ENCODE assay signal across 1 cellular context in genomic region chr7:103344453-103345149, GRCh38.
TF ChIP-seq lines count a peak whose summit lies in the region.

DNAJC2 (minus strand) TSS chr7:103344767; CDS start chr7:103344622, 145 bp downstream.

TF ChIP-seq in HepG2, 621 proteins besides CTCF, POLR2A, EP300 and RAD21 (continued from another document and continues in another):
- peak; percentile 89 for TF ChIP-seq SALL1 (CRISPR knock-in tag; IDR thresholded peaks at IDR 0.05)
- TF ChIP-seq ZNF331 (CRISPR knock-in tag; IDR thresholded peaks at IDR 0.05) = peak; percentile 92
- peak; percentile 87 for TF ChIP-seq HDAC2 (CRISPR knock-in tag; IDR thresholded peaks at IDR 0.05)
- TF ChIP-seq HCFC1 (IDR thresholded peaks at IDR 0.05; ENCODE audit: low read depth, low read length) = peak; percentile 73
- TF ChIP-seq SIN3B (IDR thresholded peaks at IDR 0.05; ENCODE audit: low read length) = peak; percentile 91
- peak; percentile 64; the same call in 1 of the 2 replicates for TF ChIP-seq ZNF839 (CRISPR knock-in tag; IDR thresholded peaks at IDR 0.05; ENCODE audit: borderline replicate concordance)
- peak; percentile 95 for TF ChIP-seq ZNF264 (CRISPR knock-in tag; IDR thresholded peaks at IDR 0.05)
- TF ChIP-seq ATF7 (IDR thresholded peaks at IDR 0.05) = no peak
- TF ChIP-seq ATF7 (CRISPR knock-in tag; IDR thresholded peaks at IDR 0.05) = peak; percentile 48; the same call in 1 of the 2 replicates
- TF ChIP-seq ZHX1 (CRISPR knock-in tag; IDR thresholded peaks at IDR 0.05; ENCODE audit: low read depth) = peak; percentile 85; the same call in 1 of the 2 replicates
- TF ChIP-seq NFE2L1 (CRISPR knock-in tag; IDR thresholded peaks at IDR 0.05; ENCODE audit: borderline replicate concordance) = no peak
- peak; percentile 52 for TF ChIP-seq ZNF292 (CRISPR knock-in tag; IDR thresholded peaks at IDR 0.05; ENCODE audit: borderline replicate concordance, low read depth)
- TF ChIP-seq SCMH1 (CRISPR knock-in tag; IDR thresholded peaks at IDR 0.05; ENCODE audit: borderline replicate concordance) = no peak
- 0 out of 2 replicates have a peak, but pooled peaks have one; percentile 39 for TF ChIP-seq SP5 (CRISPR knock-in tag; IDR thresholded peaks at IDR 0.05; ENCODE audit: borderline replicate concordance, low read depth)
- TF ChIP-seq YY1 (IDR thresholded peaks at IDR 0.05; ENCODE audit: insufficient read depth, insufficient replicate concordance, low read depth, low read length) = peak; percentile 73
- TF ChIP-seq PPARG (CRISPR knock-in tag; conservative IDR thresholded peaks at IDR 0.05) = no peak; the same call in none of the 2 replicates
- no peak for TF ChIP-seq GPN1 (CRISPR knock-in tag; IDR thresholded peaks at IDR 0.05; ENCODE audit: borderline replicate concordance)
- TF ChIP-seq U2AF2 (IDR thresholded peaks at IDR 0.05; ENCODE audit: low read depth, low read length) = no peak
- peak; percentile 78 for TF ChIP-seq SAFB2 (CRISPR knock-in tag; IDR thresholded peaks at IDR 0.05; ENCODE audit: borderline replicate concordance, low read depth)
- TF ChIP-seq SAP130 (CRISPR knock-in tag; IDR thresholded peaks at IDR 0.05; ENCODE audit: low read depth) = peak; percentile 98
- no peak for TF ChIP-seq STAT6 (CRISPR knock-in tag; IDR thresholded peaks at IDR 0.05; ENCODE audit: borderline replicate concordance)
- no peak for TF ChIP-seq ESRRA (CRISPR knock-in tag; IDR thresholded peaks at IDR 0.05; ENCODE audit: low read depth)
- no peak; the same call in 1 of the 2 replicates for TF ChIP-seq ZNF124 (CRISPR knock-in tag; IDR thresholded peaks at IDR 0.05)
- TF ChIP-seq, protein P1, sequence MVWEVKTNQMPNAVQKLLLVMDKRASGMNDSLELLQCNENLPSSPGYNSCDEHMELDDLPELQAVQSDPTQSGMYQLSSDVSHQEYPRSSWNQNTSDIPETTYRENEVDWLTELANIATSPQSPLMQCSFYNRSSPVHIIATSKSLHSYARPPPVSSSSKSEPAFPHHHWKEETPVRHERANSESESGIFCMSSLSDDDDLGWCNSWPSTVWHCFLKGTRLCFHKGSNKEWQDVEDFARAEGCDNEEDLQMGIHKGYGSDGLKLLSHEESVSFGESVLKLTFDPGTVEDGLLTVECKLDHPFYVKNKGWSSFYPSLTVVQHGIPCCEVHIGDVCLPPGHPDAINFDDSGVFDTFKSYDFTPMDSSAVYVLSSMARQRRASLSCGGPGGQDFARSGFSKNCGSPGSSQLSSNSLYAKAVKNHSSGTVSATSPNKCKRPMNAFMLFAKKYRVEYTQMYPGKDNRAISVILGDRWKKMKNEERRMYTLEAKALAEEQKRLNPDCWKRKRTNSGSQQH (CRISPR knock-in tag; IDR thresholded peaks at IDR 0.05; ENCODE audit: low read depth) = peak; percentile 93
- TF ChIP-seq ZNF224 (CRISPR knock-in tag; IDR thresholded peaks at IDR 0.05) = peak; percentile 88; the same call in 1 of the 2 replicates
- peak; percentile 60; the same call in 1 of the 2 replicates for TF ChIP-seq ZNF232 (CRISPR knock-in tag; IDR thresholded peaks at IDR 0.05; ENCODE audit: borderline replicate concordance)
- TF ChIP-seq, protein P2, sequence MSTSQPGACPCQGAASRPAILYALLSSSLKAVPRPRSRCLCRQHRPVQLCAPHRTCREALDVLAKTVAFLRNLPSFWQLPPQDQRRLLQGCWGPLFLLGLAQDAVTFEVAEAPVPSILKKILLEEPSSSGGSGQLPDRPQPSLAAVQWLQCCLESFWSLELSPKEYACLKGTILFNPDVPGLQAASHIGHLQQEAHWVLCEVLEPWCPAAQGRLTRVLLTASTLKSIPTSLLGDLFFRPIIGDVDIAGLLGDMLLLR (CRISPR knock-in tag; IDR thresholded peaks at IDR 0.05) = no peak; the same call in 1 of the 2 replicates
- TF ChIP-seq ZBTB42 (CRISPR knock-in tag; IDR thresholded peaks at IDR 0.05) = peak; percentile 78; the same call in 1 of the 2 replicates
- TF ChIP-seq, protein P3, sequence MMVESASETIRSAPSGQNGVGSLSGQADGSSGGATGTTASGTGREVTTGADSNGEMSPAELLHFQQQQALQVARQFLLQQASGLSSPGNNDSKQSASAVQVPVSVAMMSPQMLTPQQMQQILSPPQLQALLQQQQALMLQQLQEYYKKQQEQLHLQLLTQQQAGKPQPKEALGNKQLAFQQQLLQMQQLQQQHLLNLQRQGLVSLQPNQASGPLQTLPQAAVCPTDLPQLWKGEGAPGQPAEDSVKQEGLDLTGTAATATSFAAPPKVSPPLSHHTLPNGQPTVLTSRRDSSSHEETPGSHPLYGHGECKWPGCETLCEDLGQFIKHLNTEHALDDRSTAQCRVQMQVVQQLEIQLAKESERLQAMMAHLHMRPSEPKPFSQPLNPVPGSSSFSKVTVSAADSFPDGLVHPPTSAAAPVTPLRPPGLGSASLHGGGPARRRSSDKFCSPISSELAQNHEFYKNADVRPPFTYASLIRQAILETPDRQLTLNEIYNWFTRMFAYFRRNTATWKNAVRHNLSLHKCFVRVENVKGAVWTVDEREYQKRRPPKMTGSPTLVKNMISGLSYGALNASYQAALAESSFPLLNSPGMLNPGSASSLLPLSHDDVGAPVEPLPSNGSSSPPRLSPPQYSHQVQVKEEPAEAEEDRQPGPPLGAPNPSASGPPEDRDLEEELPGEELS (CRISPR knock-in tag; IDR thresholded peaks at IDR 0.05) = peak; percentile 56
- peak; percentile 31; the same call in 1 of the 2 replicates for TF ChIP-seq BATF2 (CRISPR knock-in tag; IDR thresholded peaks at IDR 0.05)
- TF ChIP-seq, protein P4, sequence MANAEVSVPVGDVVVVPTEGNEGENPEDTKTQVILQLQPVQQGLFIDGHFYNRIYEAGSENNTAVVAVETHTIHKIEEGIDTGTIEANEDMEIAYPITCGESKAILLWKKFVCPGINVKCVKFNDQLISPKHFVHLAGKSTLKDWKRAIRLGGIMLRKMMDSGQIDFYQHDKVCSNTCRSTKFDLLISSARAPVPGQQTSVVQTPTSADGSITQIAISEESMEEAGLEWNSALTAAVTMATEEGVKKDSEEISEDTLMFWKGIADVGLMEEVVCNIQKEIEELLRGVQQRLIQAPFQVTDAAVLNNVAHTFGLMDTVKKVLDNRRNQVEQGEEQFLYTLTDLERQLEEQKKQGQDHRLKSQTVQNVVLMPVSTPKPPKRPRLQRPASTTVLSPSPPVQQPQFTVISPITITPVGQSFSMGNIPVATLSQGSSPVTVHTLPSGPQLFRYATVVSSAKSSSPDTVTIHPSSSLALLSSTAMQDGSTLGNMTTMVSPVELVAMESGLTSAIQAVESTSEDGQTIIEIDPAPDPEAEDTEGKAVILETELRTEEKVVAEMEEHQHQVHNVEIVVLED (CRISPR knock-in tag; IDR thresholded peaks at IDR 0.05; ENCODE audit: borderline replicate concordance) = peak; percentile 81
- TF ChIP-seq ZNF543 (CRISPR knock-in tag; IDR thresholded peaks at IDR 0.05) = peak; percentile 73
- TF ChIP-seq ZNF746 (CRISPR knock-in tag; IDR thresholded peaks at IDR 0.05) = 0 out of 2 replicates have a peak, but pooled peaks have one; percentile 71
- TF ChIP-seq, protein P5, sequence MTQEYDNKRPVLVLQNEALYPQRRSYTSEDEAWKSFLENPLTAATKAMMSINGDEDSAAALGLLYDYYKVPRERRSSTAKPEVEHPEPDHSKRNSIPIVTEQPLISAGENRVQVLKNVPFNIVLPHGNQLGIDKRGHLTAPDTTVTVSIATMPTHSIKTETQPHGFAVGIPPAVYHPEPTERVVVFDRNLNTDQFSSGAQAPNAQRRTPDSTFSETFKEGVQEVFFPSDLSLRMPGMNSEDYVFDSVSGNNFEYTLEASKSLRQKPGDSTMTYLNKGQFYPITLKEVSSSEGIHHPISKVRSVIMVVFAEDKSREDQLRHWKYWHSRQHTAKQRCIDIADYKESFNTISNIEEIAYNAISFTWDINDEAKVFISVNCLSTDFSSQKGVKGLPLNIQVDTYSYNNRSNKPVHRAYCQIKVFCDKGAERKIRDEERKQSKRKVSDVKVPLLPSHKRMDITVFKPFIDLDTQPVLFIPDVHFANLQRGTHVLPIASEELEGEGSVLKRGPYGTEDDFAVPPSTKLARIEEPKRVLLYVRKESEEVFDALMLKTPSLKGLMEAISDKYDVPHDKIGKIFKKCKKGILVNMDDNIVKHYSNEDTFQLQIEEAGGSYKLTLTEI (CRISPR knock-in tag; conservative IDR thresholded peaks at IDR 0.05) = no peak
- TF ChIP-seq, protein P6, sequence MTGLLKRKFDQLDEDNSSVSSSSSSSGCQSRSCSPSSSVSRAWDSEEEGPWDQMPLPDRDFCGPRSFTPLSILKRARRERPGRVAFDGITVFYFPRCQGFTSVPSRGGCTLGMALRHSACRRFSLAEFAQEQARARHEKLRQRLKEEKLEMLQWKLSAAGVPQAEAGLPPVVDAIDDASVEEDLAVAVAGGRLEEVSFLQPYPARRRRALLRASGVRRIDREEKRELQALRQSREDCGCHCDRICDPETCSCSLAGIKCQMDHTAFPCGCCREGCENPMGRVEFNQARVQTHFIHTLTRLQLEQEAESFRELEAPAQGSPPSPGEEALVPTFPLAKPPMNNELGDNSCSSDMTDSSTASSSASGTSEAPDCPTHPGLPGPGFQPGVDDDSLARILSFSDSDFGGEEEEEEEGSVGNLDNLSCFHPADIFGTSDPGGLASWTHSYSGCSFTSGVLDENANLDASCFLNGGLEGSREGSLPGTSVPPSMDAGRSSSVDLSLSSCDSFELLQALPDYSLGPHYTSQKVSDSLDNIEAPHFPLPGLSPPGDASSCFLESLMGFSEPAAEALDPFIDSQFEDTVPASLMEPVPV (CRISPR knock-in tag; IDR thresholded peaks at IDR 0.05) = 0 out of 2 replicates have a peak, but pooled peaks have one; percentile 78
- peak; percentile 89; the same call in 1 of the 2 replicates for TF ChIP-seq ZFP37 (CRISPR knock-in tag; IDR thresholded peaks at IDR 0.05; ENCODE audit: borderline replicate concordance)
- no peak for TF ChIP-seq EED (CRISPR knock-in tag; IDR thresholded peaks at IDR 0.05)
- no peak for TF ChIP-seq ZBTB39 (CRISPR knock-in tag; IDR thresholded peaks at IDR 0.05)
- peak; percentile 78; the same call in 1 of the 2 replicates for TF ChIP-seq NFKBIZ (CRISPR knock-in tag; IDR thresholded peaks at IDR 0.05)
- peak; percentile 71; the same call in 1 of the 2 replicates for TF ChIP-seq MEIS1 (CRISPR knock-in tag; IDR thresholded peaks at IDR 0.05; ENCODE audit: borderline replicate concordance)
- TF ChIP-seq, protein P7, sequence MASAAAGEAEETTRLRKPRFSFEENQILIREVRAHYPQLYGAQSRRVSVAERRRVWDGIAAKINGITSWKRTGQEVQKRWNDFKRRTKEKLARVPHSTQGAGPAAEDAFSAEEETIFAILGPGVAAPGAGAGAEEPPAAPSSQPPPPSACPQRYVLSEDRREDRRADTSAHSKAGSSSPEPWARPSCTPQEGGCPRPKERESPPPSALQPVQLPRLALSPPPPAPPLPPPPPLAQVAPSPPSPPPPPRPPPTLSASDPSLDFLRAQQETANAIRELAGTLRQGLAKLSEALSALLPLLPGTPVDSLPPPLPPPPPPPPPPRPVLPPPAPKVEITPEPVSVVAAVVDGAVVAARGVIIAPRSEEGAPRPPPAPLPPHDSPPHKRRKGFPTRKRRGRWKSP (CRISPR knock-in tag; IDR thresholded peaks at IDR 0.05) = peak; percentile 82; the same call in 1 of the 2 replicates
